36 cellular contexts compared by ENCODE assay signal in the genomic region with DNA sequence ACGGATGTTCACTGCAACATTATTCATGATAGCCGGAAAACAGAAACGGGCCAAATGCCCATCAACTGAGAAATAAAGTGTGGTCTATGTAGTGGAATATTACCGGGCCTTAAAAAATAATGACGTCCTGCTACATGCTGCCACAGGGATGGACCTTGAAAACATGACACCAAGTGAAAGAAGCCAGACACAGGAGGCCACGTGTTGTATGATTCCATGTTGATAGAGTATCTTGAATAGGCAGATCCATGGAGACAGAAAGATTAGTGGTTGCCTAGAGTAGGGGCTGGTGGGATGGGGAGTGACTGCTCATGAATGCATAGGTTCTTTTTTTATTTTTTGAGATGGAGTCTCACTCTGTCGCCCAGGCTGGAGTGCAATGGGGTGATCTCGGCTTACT. TPM values are rescaled to one million over a fixed set of nuclear protein-coding genes. Genes with fewer than 3 reads are reported as not detected.
"Had no signal": no experiment of that assay in that cellular context is flagged by ENCODE, and none has a peak within 500 bp of the region (broad histone marks: within the 10 kb centered on the region; RNA-seq: fewer than 3 reads in every experiment).

No MANE protein-coding gene starts in this region.

- H3K9me3 ChIP-seq: adrenal gland, body of pancreas, breast epithelium had no signal

- H3K27me3 Mint-ChIP-seq: activated CD8-positive, alpha-beta T cell treated with anti-CD3 and anti-CD28 coated beads for 36 hours; activated T-helper 17 cell treated with anti-CD3 and anti-CD28 coated beads, Interleukin-2, amount 50 U/mL, for 72 hours had no signal

- H3K27ac ChIP-seq: body of pancreas, breast epithelium, PC-9, VCaP had no signal

- H3K36me3 ChIP-seq: adrenal gland, breast epithelium had no signal

- DNase-seq: activated CD4-positive, alpha-beta T cell treated with anti-CD3 and anti-CD28 coated beads for 1 hour; activated CD4-positive, alpha-beta T cell treated with anti-CD3 and anti-CD28 coated beads for 48 hours; activated CD4-positive, CD25-positive, alpha-beta regulatory T cell; activated CD8-positive, alpha-beta T cell treated with anti-CD3 and anti-CD28 coated beads for 36 hours; activated effector memory CD4-positive, alpha-beta T cell treated with anti-CD3 and anti-CD28 coated beads, Interleukin-2, amount 50 U/mL, for 16 hours; activated naive CD4-positive, alpha-beta T cell treated with Interleukin-2 at 50 U/mL for 16 hours; activated T-cell treated with anti-CD3 and anti-CD28 coated beads, Interleukin-2, amount 50 U/mL, for 1 hour; activated T-cell treated with anti-CD3 and anti-CD28 coated beads, Interleukin-2, amount 50 U/mL, for 72 hours; body of pancreas; Kasumi-1; KG1; MM.1S; NCI-H1092 treated with DMSO at 0.1 percent for 48 hours; NCI-H1417; NCI-H146; NCI-H187; NCI-H2029 treated with DMSO at 0.1 percent for 48 hours; NCI-H2107; NCI-H2171; NCI-H510A; NCI-H526; NCI-H748 treated with DMSO at 0.1 percent for 48 hours; NK-92 treated with Interleukin-12 subunit alpha and Interleukin-12 subunit beta, amount 100 ng/mL, for 24 hours; PC-9; Right ventricle myocardium superior; SW 1271; T-helper 1 cell; T-helper 2 cell; T-helper 9 cell had no signal

- H3K27ac Mint-ChIP-seq: activated CD8-positive, alpha-beta T cell treated with anti-CD3 and anti-CD28 coated beads for 36 hours; activated T-cell treated with anti-CD3 and anti-CD28 coated beads, Interleukin-2, amount 50 U/mL, for 72 hours; activated T-helper 17 cell treated with anti-CD3 and anti-CD28 coated beads, Interleukin-2, amount 50 U/mL, for 72 hours had no signal

- H3K9me3 Mint-ChIP-seq: activated CD8-positive, alpha-beta T cell treated with anti-CD3 and anti-CD28 coated beads for 36 hours; activated naive CD4-positive, alpha-beta T cell treated with anti-CD3 and anti-CD28 coated beads, Interleukin-2, amount 50 U/mL, for 72 hours; activated T-cell treated with anti-CD3 and anti-CD28 coated beads, Interleukin-2, amount 50 U/mL, for 72 hours; activated T-helper 17 cell treated with anti-CD3 and anti-CD28 coated beads, Interleukin-2, amount 50 U/mL, for 72 hours had no signal

- H3K4me3 Mint-ChIP-seq: activated CD8-positive, alpha-beta T cell treated with anti-CD3 and anti-CD28 coated beads for 36 hours; activated T-cell treated with anti-CD3 and anti-CD28 coated beads, Interleukin-2, amount 50 U/mL, for 72 hours; activated T-helper 17 cell treated with anti-CD3 and anti-CD28 coated beads, Interleukin-2, amount 50 U/mL, for 72 hours had no signal

- ATAC-seq: activated CD8-positive, alpha-beta T cell treated with anti-CD3 and anti-CD28 coated beads for 36 hours; activated naive CD4-positive, alpha-beta T cell treated with anti-CD3 and anti-CD28 coated beads, Interleukin-2, amount 50 U/mL, for 72 hours; activated T-cell treated with anti-CD3 and anti-CD28 coated beads, Interleukin-2, amount 50 U/mL, for 72 hours; activated T-helper 17 cell treated with anti-CD3 and anti-CD28 coated beads, Interleukin-2, amount 50 U/mL, for 72 hours; body of pancreas had no signal

- H3K27me3 ChIP-seq: adrenal gland, body of pancreas, breast epithelium had no signal

- H3K4me3 ChIP-seq: adrenal gland, body of pancreas, breast epithelium, PC-9 had no signal

RNA-seq across cellular contexts. Expression of a gene that starts 7.4 kb away (rescaled TPM):
- total RNA-seq: astrocyte, OCI-LY7, PC-9 had no signal
